ENCODE assay signal across 9 cellular contexts in genomic region chr10:110609592-110609991, GRCh38. TPM values are rescaled to one million over a fixed set of nuclear protein-coding genes. Genes with fewer than 3 reads are reported as not detected.
DNase-seq lines count a peak whose midpoint lies in the region; ATAC-seq and TF ChIP-seq lines count a peak whose summit lies in the region.
"Had no signal": no experiment of that assay in that cellular context is flagged by ENCODE, and none has a peak within 500 bp of the region (broad histone marks: within the 10 kb centered on the region; RNA-seq: fewer than 3 reads in every experiment).

No MANE protein-coding gene starts in this region.

- H3K4me3 Mint-ChIP-seq in CD14-positive monocyte (no peak overlapping the region), T-helper 17 cell (no peak overlapping the region)
- H3K4me3 Mint-ChIP-seq in activated T-cell treated with anti-CD3 and anti-CD28 coated beads, Interleukin-2, amount 50 U/mL, for 24 hours: no peak overlapping the region

- intact Hi-C loops in A673 (cut with micrococcal nuclease; ENCODE audit: unreplicated experiment): loop anchor here (2.0 kb wide), 1 partner anchor 299 kb away; no protein-coding TSS in a partner anchor
- intact Hi-C loops in CD14-positive monocyte (cut with micrococcal nuclease): no loop called here

- H3K4me1 ChIP-seq in A673 (ENCODE audit: insufficient read depth, low read length, poor library complexity, severe bottlenecking): peaks cover 15% of the 10 kb centered on the region
- H3K4me1 ChIP-seq in cardiac muscle cell (ENCODE audit: low read depth): peaks cover 14% of the 10 kb centered on the region
- H3K4me1 ChIP-seq: BLaER1 had no signal

- no peak for ATAC-seq in GM21619 (IDR thresholded peaks at IDR 0.05; ENCODE audit: unreplicated experiment)
- ATAC-seq in T-helper 17 cell: no peak

- DNase-seq in A673 (ENCODE audit: low spot score): peak; percentile 74
- peak; percentile 19 for DNase-seq in HT-29 (ENCODE audit: low spot score)
- peak; percentile 45 for DNase-seq in OCI-M1 (lab: John Stamatoyannopoulos, UW)
- peak in 1 of 2 donors; percentile 49 for DNase-seq in cardiac muscle cell (ENCODE audit: low read depth in 1 of 2, low spot score in 1 of 2)
- no peak for DNase-seq in CD14-positive monocyte (ENCODE audit: low spot score)
- no peak for DNase-seq in T-helper 17 cell
- DNase-seq in activated T-cell treated with anti-CD3 and anti-CD28 coated beads, Interleukin-2, amount 50 U/mL, for 24 hours: no peak

- H3K4me1 Mint-ChIP-seq in CD14-positive monocyte: peaks cover 7% of the 10 kb centered on the region
- H3K4me1 Mint-ChIP-seq in T-helper 17 cell: peaks cover 4% of the 10 kb centered on the region
- H3K4me1 Mint-ChIP-seq in activated T-cell treated with anti-CD3 and anti-CD28 coated beads, Interleukin-2, amount 50 U/mL, for 24 hours (ENCODE audit: low read depth): peaks cover 32% of the 10 kb centered on the region

- no peaks in the 10 kb centered on the region for H3K27me3 Mint-ChIP-seq in CD14-positive monocyte (ENCODE audit: low read depth in 3 of 3)
- peaks cover 24% of the 10 kb centered on the region for H3K27me3 Mint-ChIP-seq in T-helper 17 cell
- no peaks in the 10 kb centered on the region for H3K27me3 Mint-ChIP-seq in activated T-cell treated with anti-CD3 and anti-CD28 coated beads, Interleukin-2, amount 50 U/mL, for 24 hours

- H3K4me3 ChIP-seq in A673 (ENCODE audit: low read depth, low read length, poor library complexity, severe bottlenecking): no peak overlapping the region
- H3K4me3 ChIP-seq in cardiac muscle cell: no peak overlapping the region
- H3K4me3 ChIP-seq: BLaER1 had no signal

- H3K27me3 ChIP-seq in A673 (replicated peaks; ENCODE audit: insufficient read depth, low read depth, low read length, poor library complexity) (no peaks in the 10 kb centered on the region), cardiac muscle cell (no peaks in the 10 kb centered on the region)
- H3K27me3 ChIP-seq: BLaER1 had no signal

- no TSS peak for BruUV-seq in A673 (replicated peaks; lab: Mats Ljungman, UMichigan)

- H3K36me3 ChIP-seq in A673 (ENCODE audit: insufficient read depth, low read length, poor library complexity, severe bottlenecking) (peaks cover 17% of the 10 kb centered on the region), cardiac muscle cell (peaks cover 15% of the 10 kb centered on the region)

- CTCF ChIA-PET in A673 (lab: Charles Lee): interaction anchor here (1.2 kb wide), 2 partner anchors 9 to 71 kb away, joined by 4 to 5 read pairs; no protein-coding TSS in a partner anchor

- no peaks in the 10 kb centered on the region for H3K9me3 Mint-ChIP-seq in CD14-positive monocyte
- H3K9me3 Mint-ChIP-seq in activated T-cell treated with anti-CD3 and anti-CD28 coated beads, Interleukin-2, amount 50 U/mL, for 24 hours: no peaks in the 10 kb centered on the region

- H3K9me3 ChIP-seq in A673 (ENCODE audit: low read depth, low read length, poor library complexity, severe bottlenecking): no peaks in the 10 kb centered on the region
- H3K9me3 ChIP-seq in cardiac muscle cell (ENCODE audit: low read depth): no peaks in the 10 kb centered on the region
- H3K9me3 ChIP-seq in T-helper 17 cell (ENCODE audit: control insufficient read depth, low read length, poor library complexity, severe bottlenecking): no peaks in the 10 kb centered on the region
- H3K9me3 ChIP-seq: BLaER1 had no signal

- H3K36me3 Mint-ChIP-seq in CD14-positive monocyte: peaks cover 19 to 40% of the 10 kb centered on the region in 2 donors
- H3K36me3 Mint-ChIP-seq in T-helper 17 cell (ENCODE audit: low read depth): no peaks in the 10 kb centered on the region
- peaks cover 42% of the 10 kb centered on the region for H3K36me3 Mint-ChIP-seq in activated T-cell treated with anti-CD3 and anti-CD28 coated beads, Interleukin-2, amount 50 U/mL, for 24 hours (ENCODE audit: low read depth)

- H3K27ac ChIP-seq in A673 (ENCODE audit: low read depth, low read length, poor library complexity, severe bottlenecking) (no peak overlapping the region), cardiac muscle cell (peak overlapping the region; percentile 6)
- H3K27ac ChIP-seq: BLaER1 had no signal

- POLR2A ChIA-PET in A673 (lab: Charles Lee; ENCODE audit: low non-redundant PET): no interaction called here

- TF ChIP-seq CTCF in A673 (conservative IDR thresholded peaks at IDR 0.05; ENCODE audit: low read depth, low read length): no peak
- no peak for TF ChIP-seq CTCF in cardiac muscle cell (IDR thresholded peaks at IDR 0.05; ENCODE audit: low read depth, low read length)
- no peak for TF ChIP-seq CTCF in CD14-positive monocyte (IDR thresholded peaks at IDR 0.05)

- H3K27ac Mint-ChIP-seq in CD14-positive monocyte: peak overlapping the region in 2 of 7 donors; percentile 9 to 63
- no peak overlapping the region for H3K27ac Mint-ChIP-seq in T-helper 17 cell
- no peak overlapping the region for H3K27ac Mint-ChIP-seq in activated T-cell treated with anti-CD3 and anti-CD28 coated beads, Interleukin-2, amount 50 U/mL, for 24 hours

RNA-seq across cellular contexts. Expression of gene RBM20, which starts 34.5 kb away (rescaled TPM):
- 1.3 and 1.8 TPM in 2 replicates for total RNA-seq in A673 (2021)
- 0.13 TPM in 1 of 2 replicates, not detected in the other for total RNA-seq in HT-29 (2014; rRNA removed; shearing (Covaris generic))
- total RNA-seq in cardiac muscle cell: 23.0 and 28.5 TPM in 2 replicates
- polyA plus RNA-seq in cardiac muscle cell: 12.7 and 19.2 TPM in 2 replicates
- not detected for polyA plus RNA-seq in CD14-positive monocyte
- total RNA-seq in T-helper 17 cell: not detected

RNA-seq across cellular contexts. Expression of gene SMC3, which starts 42.1 kb away (rescaled TPM):
- total RNA-seq in A673 (2021) (107 TPM in 2 replicates), cardiac muscle cell (21.6 and 40.7 TPM in 2 replicates), T-helper 17 cell (10 to 100 TPM; 31.6 to 35.9 TPM)
- total RNA-seq in HT-29 (2014; rRNA removed; shearing (Covaris generic)): 13.0 and 13.8 TPM in 2 replicates
- polyA plus RNA-seq in cardiac muscle cell (81.5 and 122 TPM in 2 replicates), CD14-positive monocyte (10 to 100 TPM; 21.1 to 33.9 TPM)

Comparison
In these comparisons a context has a peak if more than half of its experiments do, and no peak if none do; other contexts are left out.
1. DNase-seq: peak in A673 (single experiment), HT-29 (single experiment) and OCI-M1 (single experiment); none in CD14-positive monocyte (single experiment), T-helper 17 cell (0 of 3) and activated T-cell treated with anti-CD3 and anti-CD28 coated beads, Interleukin-2, amount 50 U/mL, for 24 hours (single experiment).